In genomic region chr4:7621252-7621651, GRCh38 we compare ENCODE assay signal across 22 cellular contexts.
"Had no signal": no experiment of that assay in that cellular context is flagged by ENCODE, and none has a peak within 500 bp of the region (broad histone marks: within the 10 kb centered on the region; RNA-seq: fewer than 3 reads in every experiment).

No MANE protein-coding gene starts in this region.

- H3K9me3 ChIP-seq: left lung, lower lobe of right lung, neutrophil, psoas muscle, spleen, stomach, thoracic aorta, transverse colon had no signal

- FAIRE-seq: frontal cortex, keratinocyte had no signal

- H3K9me3 Mint-ChIP-seq: natural killer cell treated with Interleukin-12 subunit alpha and Interleukin-12 subunit beta and Interleukin-15 and Interleukin-18, amount 100 ng/mL, for 72 hours had no signal

- ATAC-seq: esophagus mucosa; left lung; lower lobe of right lung; natural killer cell treated with Interleukin-12 subunit alpha and Interleukin-12 subunit beta and Interleukin-15 and Interleukin-18, amount 100 ng/mL, for 72 hours; psoas muscle; stimulated activated memory B cell treated with anti-CD40 and anti-IgM and Interleukin-4, amounts not matched to agents 10 μg/mL and 1 μg/mL and 100 μg/mL, for 72 hours had no signal

- H3K27ac ChIP-seq: dorsolateral prefrontal cortex, left lung, lower lobe of right lung, neutrophil, psoas muscle, spleen, stomach, thoracic aorta, transverse colon had no signal

- H3K27ac Mint-ChIP-seq: memory B cell; natural killer cell treated with Interleukin-12 subunit alpha and Interleukin-12 subunit beta and Interleukin-15 and Interleukin-18, amount 100 ng/mL, for 72 hours; stimulated activated memory B cell treated with anti-CD40 and anti-IgM and Interleukin-4, amounts not matched to agents 10 μg/mL and 1 μg/mL and 100 μg/mL, for 72 hours had no signal

- H3K27me3 ChIP-seq: transverse colon had no signal

- H3K4me3 Mint-ChIP-seq: memory B cell; natural killer cell treated with Interleukin-12 subunit alpha and Interleukin-12 subunit beta and Interleukin-15 and Interleukin-18, amount 100 ng/mL, for 72 hours; stimulated activated memory B cell treated with anti-CD40 and anti-IgM and Interleukin-4, amounts not matched to agents 10 μg/mL and 1 μg/mL and 100 μg/mL, for 72 hours had no signal

- H3K36me3 Mint-ChIP-seq: memory B cell; natural killer cell treated with Interleukin-12 subunit alpha and Interleukin-12 subunit beta and Interleukin-15 and Interleukin-18, amount 100 ng/mL, for 72 hours; stimulated activated memory B cell treated with anti-CD40 and anti-IgM and Interleukin-4, amounts not matched to agents 10 μg/mL and 1 μg/mL and 100 μg/mL, for 72 hours had no signal

- H3K36me3 ChIP-seq: left lung, lower lobe of right lung, neutrophil, spleen, stomach, thoracic aorta, transverse colon had no signal

- H3K4me1 Mint-ChIP-seq: memory B cell; stimulated activated memory B cell treated with anti-CD40 and anti-IgM and Interleukin-4, amounts not matched to agents 10 μg/mL and 1 μg/mL and 100 μg/mL, for 72 hours had no signal

- DNase-seq: cortex of kidney; dorsolateral prefrontal cortex; effector CD8-positive, alpha-beta T cell; left lung; lower lobe of right lung; midbrain; psoas muscle; spleen; stimulated activated CD4-positive, alpha-beta T cell treated with anti-CD3 and anti-CD28 coated beads, Interleukin-15, amount 100 ng/mL, for 24 hours; stimulated activated CD4-positive, alpha-beta T cell treated with anti-CD3 and anti-CD28 coated beads, Interleukin-1b, Interleukin-23, amount 100 ng/mL, for 48 hours; stimulated activated CD4-positive, alpha-beta T cell treated with anti-CD3 and anti-CD28 coated beads, Interleukin-4, amount 100 ng/mL, for 24 hours; stomach; substantia nigra; transverse colon had no signal

- H3K4me3 ChIP-seq: dorsolateral prefrontal cortex, left lung, lower lobe of right lung, psoas muscle, spleen, stomach, thoracic aorta, transverse colon had no signal

- H3K4me1 ChIP-seq: left lung, lower lobe of right lung, psoas muscle, spleen, stomach, transverse colon had no signal
